In the genomic region with DNA sequence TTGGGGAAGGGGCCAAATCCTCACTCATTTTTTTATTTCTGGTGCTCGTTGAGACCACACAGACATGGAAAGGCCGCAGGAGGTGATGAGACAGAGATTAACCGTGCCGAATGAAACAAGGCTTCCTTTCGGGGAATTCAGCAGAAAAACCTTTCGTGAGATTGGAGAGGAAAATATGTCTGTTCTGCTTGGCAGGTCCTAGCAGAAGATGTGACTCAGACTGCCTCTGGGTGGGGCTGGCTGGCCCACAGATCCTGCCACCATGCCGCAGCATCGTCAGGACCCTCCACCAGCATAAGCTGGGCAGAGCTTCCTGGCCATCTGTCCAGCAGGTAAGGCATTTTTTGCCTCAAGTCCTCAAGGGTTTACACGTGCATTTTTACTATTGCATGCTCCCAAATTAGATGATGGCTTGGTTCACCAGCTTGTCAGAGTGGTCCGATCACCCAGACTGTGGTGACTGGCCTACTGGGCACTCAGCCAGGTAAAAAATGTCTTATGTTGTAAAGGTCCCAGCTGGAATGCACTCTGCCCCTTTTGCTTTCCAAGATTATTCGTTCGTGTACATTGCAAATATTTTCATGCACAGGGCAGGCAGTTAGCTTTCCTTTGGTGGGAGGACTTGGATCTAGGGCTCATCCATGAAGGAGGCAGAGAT, we compare ENCODE assay signal across 8 cellular contexts. TPM values are rescaled to one million over a fixed set of nuclear protein-coding genes. Genes with fewer than 3 reads are reported as not detected.
DNase-seq lines count a peak whose midpoint lies in the region; ATAC-seq and TF ChIP-seq lines count a peak whose summit lies in the region.

No MANE protein-coding gene starts in this region.

- no peak overlapping the region for H3K23ac ChIP-seq in neuronal stem cell (ENCODE audit: low read depth, low read length, poor library complexity)

- H2BK12ac ChIP-seq in neuronal stem cell (ENCODE audit: low read length) = no peak overlapping the region

- no peak overlapping the region for H3K14ac ChIP-seq in neuronal stem cell (ENCODE audit: low read length)

- peaks cover 15% of the 10 kb centered on the region for H3K36me3 Mint-ChIP-seq in CD4-positive, CD25-positive, alpha-beta regulatory T cell

- no peak overlapping the region for H2BK120ac ChIP-seq in neuronal stem cell (ENCODE audit: low read depth, low read length)

- peak overlapping the region; percentile 86 for H3K4me3 ChIP-seq in CD4-positive, CD25-positive, alpha-beta regulatory T cell (ENCODE audit: low read depth, low read length)
- H3K4me3 ChIP-seq in esophagus muscularis mucosa (peak overlapping the region; percentile 63 to 70 (median 66)), neuronal stem cell (ENCODE audit: low read length in 2 of 2) (peak overlapping the region; percentile 38 to 48)

- no peak overlapping the region for H4K8ac ChIP-seq in neuronal stem cell (ENCODE audit: low read depth, low read length)

- no peak for TF ChIP-seq EP300 in esophagus muscularis mucosa (IDR thresholded peaks at IDR 0.05)

- H3K27me3 Mint-ChIP-seq in CD4-positive, CD25-positive, alpha-beta regulatory T cell = peaks cover 5% of the 10 kb centered on the region

- H3K27ac ChIP-seq in CD4-positive, CD25-positive, alpha-beta regulatory T cell (ENCODE audit: insufficient read depth, low read length, poor library complexity, severe bottlenecking) = peak overlapping the region; percentile 84
- H3K27ac ChIP-seq in esophagus muscularis mucosa (replicated peaks in 1 of 4) = peak overlapping the region; percentile 95 to 98 (median 96)
- H3K27ac ChIP-seq in neuronal stem cell (replicated peaks; ENCODE audit: low read length) = no peak overlapping the region

- peak overlapping the region; percentile 96 to 100 (median 99) for H3K4me3 Mint-ChIP-seq in CD4-positive, CD25-positive, alpha-beta regulatory T cell

- peaks cover 25% of the 10 kb centered on the region for H3K4me1 ChIP-seq in CD4-positive, CD25-positive, alpha-beta regulatory T cell (ENCODE audit: control insufficient read depth, insufficient read depth, low read length, poor library complexity, severe bottlenecking)
- peaks cover 40 to 67% (median 55%) of the 10 kb centered on the region in 4 donors for H3K4me1 ChIP-seq in esophagus muscularis mucosa
- H3K4me1 ChIP-seq in neuronal stem cell (ENCODE audit: control insufficient read depth in 2 of 2, insufficient read depth in 1 of 2, low read depth in 1 of 2, low read length in 2 of 2) = peaks cover 10 to 15% of the 10 kb centered on the region in 2 donors

- H2BK5ac ChIP-seq in neuronal stem cell (ENCODE audit: low read length) = no peak overlapping the region

- ATAC-seq in CD4-positive, CD25-positive, alpha-beta regulatory T cell (ENCODE audit: low read depth in 2 of 2) = peak; percentile 19 to 25
- ATAC-seq in GM19351 (IDR thresholded peaks at IDR 0.05; ENCODE audit: unreplicated experiment) = peak; percentile 28

- H3K9ac ChIP-seq in neuronal stem cell (ENCODE audit: low read depth, low read length, poor library complexity) = peak overlapping the region; percentile 60

- H3K27ac Mint-ChIP-seq in CD4-positive, CD25-positive, alpha-beta regulatory T cell = peak overlapping the region; percentile 92 to 99 (median 98)

- H3K4ac ChIP-seq in neuronal stem cell (ENCODE audit: low read length) = no peak overlapping the region

- H2BK15ac ChIP-seq in neuronal stem cell (ENCODE audit: low read length) = no peak overlapping the region

- H3K79me1 ChIP-seq in neuronal stem cell (ENCODE audit: low read depth, low read length) = peaks cover 7% of the 10 kb centered on the region

- intact Hi-C loops in esophagus muscularis mucosa (cut with DNase I) = no loop called here

- H3K4me1 Mint-ChIP-seq in CD4-positive, CD25-positive, alpha-beta regulatory T cell = peaks cover 21 to 46% (median 28%) of the 10 kb centered on the region in 4 donors

- H3K18ac ChIP-seq in neuronal stem cell (ENCODE audit: low read length) = no peak overlapping the region

- H3K9me3 ChIP-seq in CD4-positive, CD25-positive, alpha-beta regulatory T cell (ENCODE audit: control insufficient read depth in 2 of 2, low read length in 2 of 2) = no peaks in the 10 kb centered on the region
- H3K9me3 ChIP-seq in esophagus muscularis mucosa = no peaks in the 10 kb centered on the region
- H3K9me3 ChIP-seq in neuronal stem cell (replicated peaks in 1 of 2; ENCODE audit: control insufficient read depth in 2 of 2, insufficient read depth in 1 of 2, low read depth in 1 of 2, low read length in 2 of 2) = no peaks in the 10 kb centered on the region

- H3K27me3 ChIP-seq in CD4-positive, CD25-positive, alpha-beta regulatory T cell (ENCODE audit: control insufficient read depth, insufficient read depth, low read length) = no peaks in the 10 kb centered on the region
- H3K27me3 ChIP-seq in esophagus muscularis mucosa (no peaks in the 10 kb centered on the region), neuronal stem cell (ENCODE audit: control insufficient read depth in 3 of 3, insufficient read depth in 3 of 3, low read depth in 1 of 3, low read length in 3 of 3) (no peaks in the 10 kb centered on the region)

- 3% methylated on average over 12 of the region's 12 CpGs for WGBS in esophagus muscularis mucosa
- WGBS in neuronal stem cell (ENCODE audit: extremely low coverage in 2 of 2, insufficient read length in 2 of 2, insufficient replicate concordance in 1 of 2), 2 donors = no CpG with 5 or more reads among the region's 12 CpGs

- DNase-seq in CD4-positive, CD25-positive, alpha-beta regulatory T cell = peak in 2 of 3 donors; percentile 19 to 79
- DNase-seq in NCI-H1105 (lab: John Stamatoyannopoulos, UW) = peak; percentile 9
- DNase-seq in activated CD8-positive, alpha-beta memory T cell treated with anti-CD3 and anti-CD28 coated beads for 48 hours (ENCODE audit: low read depth in 2 of 3, low spot score in 2 of 3) = peak in 2 of 3 experiments; percentile 46 to 57
- DNase-seq in esophagus muscularis mucosa (ENCODE audit: extremely low spot score) = no peak
- DNase-seq in neuronal stem cell (ENCODE audit: low spot score) = no peak
- peak; percentile 36 for DNase-seq in superior temporal gyrus (ENCODE audit: extremely low spot score)
- DNase-seq in epidermal melanocyte (ENCODE audit: insufficient read length, low spot score) = no peak

- no peak overlapping the region for H4K91ac ChIP-seq in neuronal stem cell (ENCODE audit: low read depth, low read length, poor library complexity)

- peak overlapping the region; percentile 85 for H3K4me2 ChIP-seq in neuronal stem cell (ENCODE audit: insufficient read depth, low read length, poor library complexity, severe bottlenecking)

- no peak for TF ChIP-seq POLR2A in esophagus muscularis mucosa (IDR thresholded peaks at IDR 0.05; ENCODE audit: low read depth)

- peaks cover 20% of the 10 kb centered on the region for H3K36me3 ChIP-seq in CD4-positive, CD25-positive, alpha-beta regulatory T cell (ENCODE audit: control insufficient read depth, insufficient read depth, low read length)
- peaks cover 0 to 38% (median 25%) of the 10 kb centered on the region in 4 donors for H3K36me3 ChIP-seq in esophagus muscularis mucosa
- H3K36me3 ChIP-seq in neuronal stem cell (replicated peaks in 1 of 2; ENCODE audit: control insufficient read depth in 2 of 2, insufficient read depth in 2 of 2, low read length in 2 of 2) = peaks cover 2 to 11% of the 10 kb centered on the region in 2 donors

- no peak for TF ChIP-seq CTCF in esophagus muscularis mucosa (IDR thresholded peaks at IDR 0.05)

- peak overlapping the region; percentile 81 for H2AFZ ChIP-seq in neuronal stem cell (ENCODE audit: low read length)

- no peak overlapping the region for H2AK5ac ChIP-seq in neuronal stem cell (ENCODE audit: low read depth, low read length)

- peaks cover 0 to 2% (median 0%) of the 10 kb centered on the region in 7 donors for H3K9me3 Mint-ChIP-seq in CD4-positive, CD25-positive, alpha-beta regulatory T cell

RNA-seq across cellular contexts. Expression of gene DDB2, which starts 1.5 kb away (rescaled TPM):
- total RNA-seq in CD4-positive, CD25-positive, alpha-beta regulatory T cell = 81.7 TPM
- 10 to 100 TPM; 55.3 to 93.9 (median 60.0) TPM for polyA plus RNA-seq in CD4-positive, CD25-positive, alpha-beta regulatory T cell
- 10 to 100 TPM; 22.6 to 37.8 (median 25.4) TPM for total RNA-seq in esophagus muscularis mucosa
- 96.5 TPM for polyA plus RNA-seq in neuronal stem cell (2013, experiment 1 of 2)
- polyA plus RNA-seq in neuronal stem cell (2013, experiment 2 of 2) = 91.1 TPM

RNA-seq across cellular contexts. Expression of gene PACSIN3, which starts 30.0 kb away (rescaled TPM):
- total RNA-seq in CD4-positive, CD25-positive, alpha-beta regulatory T cell = not detected
- under 1 TPM in 1 of 4 donors, not detected in 3; 0.85 TPM for polyA plus RNA-seq in CD4-positive, CD25-positive, alpha-beta regulatory T cell
- 10 to 100 TPM; 43.6 to 89.9 (median 56.0) TPM for total RNA-seq in esophagus muscularis mucosa
- polyA plus RNA-seq in neuronal stem cell (2013, experiment 1 of 2) = 5.1 TPM
- 5.5 TPM for polyA plus RNA-seq in neuronal stem cell (2013, experiment 2 of 2)

RNA-seq across cellular contexts. Expression of gene ACP2, which starts 32.3 kb away (rescaled TPM):
- 19.0 TPM for total RNA-seq in CD4-positive, CD25-positive, alpha-beta regulatory T cell
- 10 to 100 TPM; 16.3 to 27.7 (median 17.2) TPM for polyA plus RNA-seq in CD4-positive, CD25-positive, alpha-beta regulatory T cell
- 10 to 100 TPM; 19.5 to 42.7 (median 28.6) TPM for total RNA-seq in esophagus muscularis mucosa
- 14.9 TPM for polyA plus RNA-seq in neuronal stem cell (2013, experiment 1 of 2)
- 16.5 TPM for polyA plus RNA-seq in neuronal stem cell (2013, experiment 2 of 2)

RNA-seq across cellular contexts. Expression of gene ARFGAP2, which starts 39.6 kb away (rescaled TPM):
- total RNA-seq in CD4-positive, CD25-positive, alpha-beta regulatory T cell = 169 TPM
- 100 to 1,000 TPM; 102 to 113 (median 109) TPM for polyA plus RNA-seq in CD4-positive, CD25-positive, alpha-beta regulatory T cell
- total RNA-seq in esophagus muscularis mucosa = 100 to 1,000 TPM in 3 of 4 donors, 10 to 100 TPM in 1; 92.5 to 141 (median 120) TPM
- polyA plus RNA-seq in neuronal stem cell (2013, experiment 1 of 2) = 43.5 TPM
- 44.2 TPM for polyA plus RNA-seq in neuronal stem cell (2013, experiment 2 of 2)

RNA-seq across cellular contexts. Expression of gene NR1H3, which starts 41.5 kb away (rescaled TPM):
- 5.7 TPM for total RNA-seq in CD4-positive, CD25-positive, alpha-beta regulatory T cell
- 10 to 100 TPM in 1 of 4 donors, 1 to 10 TPM in 3; 6.1 to 13.0 (median 9.3) TPM for polyA plus RNA-seq in CD4-positive, CD25-positive, alpha-beta regulatory T cell
- total RNA-seq in esophagus muscularis mucosa = 10 to 100 TPM; 14.5 to 26.2 (median 18.1) TPM
- polyA plus RNA-seq in neuronal stem cell (2013, experiment 1 of 2) = 13.8 TPM
- 13.5 TPM for polyA plus RNA-seq in neuronal stem cell (2013, experiment 2 of 2)

Comparison
In these comparisons a context has a peak if more than half of its experiments do, and no peak if none do; other contexts are left out.
1. DNase-seq: peak in CD4-positive, CD25-positive, alpha-beta regulatory T cell (2 of 3), NCI-H1105 (single experiment), activated CD8-positive, alpha-beta memory T cell treated with anti-CD3 and anti-CD28 coated beads for 48 hours (2 of 3) and superior temporal gyrus (single experiment); none in esophagus muscularis mucosa (single experiment), neuronal stem cell (single experiment) and epidermal melanocyte (single experiment).
2. RNA of gene PACSIN3, which starts 30.0 kb away (total RNA-seq): 43.6 to 89.9 TPM in esophagus muscularis mucosa; not detected in CD4-positive, CD25-positive, alpha-beta regulatory T cell (single experiment); every median in the first group is over 10 times any median in the second.
3. Peak in every context shown above with its lines, with median percentiles within 50 percentile points of each other: H3K4me3 ChIP-seq.